ENCODE assay signal across 8 cellular contexts in the genomic region with DNA sequence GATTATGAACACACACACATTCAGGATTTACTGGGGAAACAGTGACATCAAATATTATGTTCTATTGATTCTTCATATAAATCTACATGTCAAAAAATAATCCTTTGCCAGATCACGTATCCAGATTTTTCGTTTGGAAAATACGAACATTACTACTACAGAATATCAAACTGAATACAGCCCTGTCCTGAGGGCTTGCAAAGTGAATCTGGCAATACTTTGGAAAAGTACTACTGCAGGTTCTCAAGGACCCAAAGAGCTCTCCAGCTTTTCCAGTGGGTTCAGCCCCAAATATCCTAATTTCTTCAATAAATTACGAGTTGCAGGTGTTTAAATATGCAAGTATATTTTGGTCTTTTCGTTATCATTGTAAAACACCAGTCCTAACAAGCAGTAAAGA. TPM values are rescaled to one million over a fixed set of nuclear protein-coding genes. Genes with fewer than 3 reads are reported as not detected.
A peak's percentile ranks its signal among the peaks of the same experiment; 100 is the strongest.
DNase-seq lines count a peak whose midpoint lies in the region; ATAC-seq, FAIRE-seq and TF ChIP-seq lines count a peak whose summit lies in the region.

No MANE protein-coding gene starts in this region.

- no peak for TF ChIP-seq CTCF in 22Rv1 (IDR thresholded peaks at IDR 0.05)
- TF ChIP-seq CTCF in astrocyte of the spinal cord (IDR thresholded peaks at IDR 0.05; ENCODE audit: low read depth, low read length), result no peak
- TF ChIP-seq CTCF in HepG2 (CRISPR knock-in tag; IDR thresholded peaks at IDR 0.05), result no peak

- peak overlapping the region; percentile 92 for H2AFZ ChIP-seq in HepG2 (ENCODE audit: low read length)

- H3K27ac ChIP-seq in 22Rv1 (peak overlapping the region; percentile 79), HepG2 (ENCODE audit: extremely low read length, insufficient read depth, low read length) (peak overlapping the region; percentile 82)

- WGBS in HepG2 (ENCODE audit: low lambda C conversion rate), result 4% methylated on average over 5 of the region's 5 CpGs

- FAIRE-seq in HepG2 (lab: Jason Lieb, UNC) (no peak), urothelium cell line (lab: Jason Lieb, UNC) (no peak)

- TF ChIP-seq RAD21 in HepG2 (CRISPR knock-in tag; IDR thresholded peaks at IDR 0.05), result no peak

- no peak for DNase-seq in astrocyte of the spinal cord (ENCODE audit: low read depth, low spot score)
- no peak for DNase-seq in HepG2 (ENCODE audit: low spot score)
- peak; percentile 17 for DNase-seq in urothelium cell line (ENCODE audit: low spot score)
- DNase-seq in hepatic stellate cell (ENCODE audit: low spot score), result no peak

- intact Hi-C loops in HepG2 (cut with micrococcal nuclease; ENCODE audit: unreplicated experiment), result loop anchor here (1.0 to 5.0 kb wide), 3 partner anchors 8 to 133 kb away; no protein-coding TSS in a partner anchor

- H3K4me2 ChIP-seq in HepG2 (ENCODE audit: low read depth, low read length), result peak overlapping the region; percentile 82

- no peaks in the 10 kb centered on the region; a peak in 1 of 5 replicates for H3K27me3 ChIP-seq in HepG2 (ENCODE audit: control insufficient read depth in 1 of 2, insufficient read depth in 2 of 2, low read length in 2 of 2)

- H3K9me3 ChIP-seq in HepG2 (ENCODE audit: low read length), result 0 out of 2 replicates have a peak, but pooled peaks cover 6% of the 10 kb centered on the region

- H4K20me1 ChIP-seq in HepG2 (ENCODE audit: insufficient read depth, low read length), result no peaks in the 10 kb centered on the region

- peaks cover 43% of the 10 kb centered on the region for H3K79me2 ChIP-seq in HepG2 (ENCODE audit: insufficient read depth, low read length)

- peak; percentile 15 for ATAC-seq in GM18867 (IDR thresholded peaks at IDR 0.05; ENCODE audit: unreplicated experiment)
- ATAC-seq in HG03442 (IDR thresholded peaks at IDR 0.05; ENCODE audit: unreplicated experiment), result peak; percentile 2
- ATAC-seq in HepG2, result peak; percentile 57
- no peak for ATAC-seq in HG03097 (IDR thresholded peaks at IDR 0.05; ENCODE audit: low FRiP score, unreplicated experiment)

- no peak for TF ChIP-seq EP300 in HepG2 (IDR thresholded peaks at IDR 0.05; ENCODE audit: low read depth in 2 of 2, low read length in 2 of 2)
- TF ChIP-seq EP300 in HepG2 (CRISPR knock-in tag; IDR thresholded peaks at IDR 0.05; ENCODE audit: borderline replicate concordance), result no peak

- no peak for TF ChIP-seq POLR2A in HepG2 (IDR thresholded peaks at IDR 0.05; ENCODE audit: insufficient read depth in 1 of 2, low read depth in 2 of 2, low read length in 2 of 2)

- POLR2A ChIA-PET in HepG2 (lab: Yijun Ruan, JAX), result no interaction called here

- no peaks in the 10 kb centered on the region; a peak in 1 of 5 replicates for H3K36me3 ChIP-seq in HepG2 (replicated peaks in 1 of 2; ENCODE audit: control insufficient read depth in 1 of 2, insufficient read depth in 2 of 2, low read length in 2 of 2)

- H3K9ac ChIP-seq in HepG2 (ENCODE audit: insufficient read depth, low read depth, low read length), result peak overlapping the region; percentile 80

- peak overlapping the region; percentile 92 for H3K4me3 ChIP-seq in astrocyte of the spinal cord (ENCODE audit: low read depth, low read length)
- H3K4me3 ChIP-seq in HepG2 (replicated peaks in 1 of 3; ENCODE audit: insufficient read depth in 1 of 3, low read depth in 2 of 3, low read length in 3 of 3), result peak overlapping the region; percentile 79 to 87 (median 81)

- H3K4me1 ChIP-seq in HepG2 (ENCODE audit: insufficient read depth, low read length), result peaks cover 33% of the 10 kb centered on the region

- in situ Hi-C loops in astrocyte of the spinal cord (cut with HindIII; ENCODE audit: low sequenced_read_pairs) (no loop called here), HepG2 (cut with HindIII; ENCODE audit: extremely low pct_ligation_motif_present, low pct_unique_long_range_greater_than_20kb) (no loop called here)

- BruUV-seq in HepG2 (replicated peaks; lab: Mats Ljungman, UMichigan), result no TSS peak

- CTCF ChIA-PET in HepG2 (lab: Yijun Ruan, JAX; ENCODE audit: low intra/inter-chr PET ratio, low total read pairs), result no interaction called here

TF ChIP-seq in HepG2, 621 proteins besides CTCF, POLR2A, EP300 and RAD21:
- TF ChIP-seq ZNF160 (CRISPR knock-in tag; IDR thresholded peaks at IDR 0.05) (0 out of 2 replicates have a peak, but pooled peaks have one; percentile 1), SMC3 (IDR thresholded peaks at IDR 0.05; ENCODE audit: low read length) (0 out of 2 replicates have a peak, but pooled peaks have one; percentile 1), KDM1A (CRISPR knock-in tag; IDR thresholded peaks at IDR 0.05) (no peak)

RNA-seq across cellular contexts. Expression of a gene that starts 0.4 kb away (rescaled TPM):
- 121 and 146 TPM in 2 replicates for total RNA-seq in HepG2 (2016; rRNA removed; fragmentation: Illumina TruSeq; extraction: Trizol)
- total RNA-seq in HepG2 (2016; cell fraction: cytosol; rRNA removed; fragmentation: Illumina TruSeq; extraction: Trizol; ENCODE audit: low read depth), result 24.4 and 24.9 TPM in 2 replicates
- 122 and 152 TPM in 2 replicates for total RNA-seq in HepG2 (2016; cell fraction: insoluble cytoplasmic fraction; rRNA removed; fragmentation: Illumina TruSeq; extraction: Trizol)
- 28.1 and 36.2 TPM in 2 replicates for total RNA-seq in HepG2 (2016; cell fraction: membrane; rRNA removed; fragmentation: Illumina TruSeq; extraction: Trizol)
- 59.0 and 64.3 TPM in 2 replicates for total RNA-seq in HepG2 (2016; cell fraction: nucleus; rRNA removed; fragmentation: Illumina TruSeq; extraction: Trizol)
- polyA plus RNA-seq in HepG2 (2011; rRNA removed), result 114 and 126 TPM in 2 replicates
- polyA plus RNA-seq in HepG2 (2011; cell fraction: cytosol; rRNA removed), result 87.4 and 118 TPM in 2 replicates
- polyA plus RNA-seq in HepG2 (2011; cell fraction: nucleus; rRNA removed), result 20.5 and 26.0 TPM in 2 replicates
- polyA plus RNA-seq in HepG2 (2012), result 79.6 and 109 TPM in 2 replicates
- 24.3 and 26.4 TPM in 2 replicates for polyA plus RNA-seq in HepG2 (2016; cell fraction: cytosol; fragmentation: Illumina TruSeq; extraction: Trizol; ENCODE audit: low read depth)
- polyA plus RNA-seq in HepG2 (2016; cell fraction: insoluble cytoplasmic fraction; fragmentation: Illumina TruSeq; extraction: Trizol; ENCODE audit: low read depth), result 125 and 147 TPM in 2 replicates
- polyA plus RNA-seq in HepG2 (2016; cell fraction: membrane; fragmentation: Illumina TruSeq; extraction: Trizol; ENCODE audit: low read depth), result 27.9 and 33.2 TPM in 2 replicates
- polyA plus RNA-seq in HepG2 (2016; cell fraction: nucleus; fragmentation: Illumina TruSeq; extraction: Trizol; ENCODE audit: insufficient read depth, low read depth), result 59.1 and 68.2 TPM in 2 replicates
- polyA minus RNA-seq in HepG2 (2011; rRNA and poly(A)+ RNA removed; ENCODE audit: low replicate concordance), result 29.4 and 34.1 TPM in 2 replicates
- polyA minus RNA-seq in HepG2 (2011; cell fraction: cytosol; rRNA and poly(A)+ RNA removed), result 42.1 and 42.3 TPM in 2 replicates
- polyA minus RNA-seq in HepG2 (2011; cell fraction: nucleus; rRNA and poly(A)+ RNA removed), result 36.9 and 59.1 TPM in 2 replicates
